Comparison of ENCODE assay signal across 14 cellular contexts in the genomic region with DNA sequence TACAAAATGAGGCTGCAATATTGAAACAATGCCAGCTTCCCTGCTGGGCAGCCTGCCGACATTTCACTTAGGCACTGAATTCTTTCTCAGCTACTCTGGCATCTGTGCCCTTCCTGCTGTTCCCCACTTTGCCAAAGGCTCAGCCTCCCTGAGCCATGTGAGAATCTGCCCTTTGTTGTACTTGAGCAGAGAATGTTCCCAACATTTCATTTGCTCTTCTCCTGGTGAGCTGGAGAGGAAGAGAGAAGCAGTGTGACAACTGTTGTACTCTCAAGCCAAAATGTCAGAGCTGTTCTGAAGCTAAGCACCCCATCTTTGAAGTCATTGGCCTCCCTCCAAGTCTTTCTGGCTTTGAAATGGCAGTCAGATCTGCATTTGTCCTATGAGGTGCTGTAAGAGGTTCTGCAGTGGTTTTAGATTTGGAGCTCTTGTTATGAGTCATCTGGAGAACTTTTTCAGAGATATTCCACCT. TPM values are rescaled to one million over a fixed set of nuclear protein-coding genes. Genes with fewer than 3 reads are reported as not detected.
A peak's percentile ranks its signal among the peaks of the same experiment; 100 is the strongest.
DNase-seq lines count a peak whose midpoint lies in the region; ATAC-seq, FAIRE-seq and TF ChIP-seq lines count a peak whose summit lies in the region.
"Had no signal": no experiment of that assay in that cellular context is flagged by ENCODE, and none has a peak within 500 bp of the region (broad histone marks: within the 10 kb centered on the region; RNA-seq: fewer than 3 reads in every experiment).

No MANE protein-coding gene starts in this region.

- H3K9ac ChIP-seq in OCI-LY3 (ENCODE audit: low read length), result no peak overlapping the region

- H3K27ac ChIP-seq in OCI-LY3 (ENCODE audit: low read length) (no peak overlapping the region), small intestine (ENCODE audit: low read depth in 1 of 2, low read length in 1 of 2) (no peak overlapping the region)
- H3K27ac ChIP-seq: psoas muscle had no signal

- no peaks in the 10 kb centered on the region for H3K79me2 ChIP-seq in OCI-LY3 (ENCODE audit: low read length)

- H3K9me3 Mint-ChIP-seq in stimulated activated naive CD8-positive, alpha-beta T cell treated with anti-CD3 and anti-CD28 coated beads, Interleukin-15, amount 100 ng/mL, for 72 hours, result no peaks in the 10 kb centered on the region
- H3K9me3 Mint-ChIP-seq: activated naive CD4-positive, alpha-beta T cell treated with anti-CD3 and anti-CD28 coated beads for 36 hours had no signal

- H3K27me3 ChIP-seq in OCI-LY3 (ENCODE audit: low read depth, low read length) (no peaks in the 10 kb centered on the region), small intestine (ENCODE audit: control insufficient read depth in 2 of 2, insufficient read depth in 2 of 2, low read length in 2 of 2) (no peaks in the 10 kb centered on the region)

- peak overlapping the region; percentile 20; the same call in 1 of the 2 replicates for H3K4me2 ChIP-seq in OCI-LY3 (ENCODE audit: low read length)

- TF ChIP-seq CTCF in OCI-LY3 (IDR thresholded peaks at IDR 0.05; ENCODE audit: low read depth, low read length), result no peak

- no peak overlapping the region for H3K4me3 ChIP-seq in OCI-LY3 (ENCODE audit: low read length)
- no peak overlapping the region for H3K4me3 ChIP-seq in small intestine (ENCODE audit: low read depth in 1 of 2, low read length in 2 of 2)
- H3K4me3 ChIP-seq: psoas muscle had no signal

- no peaks in the 10 kb centered on the region for H3K27me3 Mint-ChIP-seq in stimulated activated naive CD8-positive, alpha-beta T cell treated with anti-CD3 and anti-CD28 coated beads, Interleukin-15, amount 100 ng/mL, for 72 hours

- no peak overlapping the region for H2AFZ ChIP-seq in OCI-LY3 (ENCODE audit: low read depth, low read length)

- no peak for FAIRE-seq in small intestine (lab: Jason Lieb, UNC)
- FAIRE-seq: TTC549 had no signal

- H3K4me3 Mint-ChIP-seq in stimulated activated naive CD8-positive, alpha-beta T cell treated with anti-CD3 and anti-CD28 coated beads, Interleukin-15, amount 100 ng/mL, for 72 hours, result no peak overlapping the region
- H3K4me3 Mint-ChIP-seq: activated naive CD4-positive, alpha-beta T cell treated with anti-CD3 and anti-CD28 coated beads for 36 hours; B cell had no signal

- 75 to 84% (median 81%) methylated on average over 1 of the region's 1 CpG for WGBS in small intestine, 3 donors

- no peaks in the 10 kb centered on the region for H3K4me1 Mint-ChIP-seq in stimulated activated naive CD8-positive, alpha-beta T cell treated with anti-CD3 and anti-CD28 coated beads, Interleukin-15, amount 100 ng/mL, for 72 hours
- H3K4me1 Mint-ChIP-seq: B cell had no signal

- H3K4me1 ChIP-seq in OCI-LY3 (ENCODE audit: low read length) (peaks cover 10% of the 10 kb centered on the region), small intestine (ENCODE audit: control insufficient read depth in 2 of 2, insufficient read depth in 1 of 2, low read depth in 1 of 2, low read length in 1 of 2) (no peaks in the 10 kb centered on the region)
- H3K4me1 ChIP-seq: psoas muscle had no signal

- peak; percentile 30 for DNase-seq in medulla oblongata (ENCODE audit: extremely low spot score)
- DNase-seq in stimulated activated naive CD8-positive, alpha-beta T cell treated with anti-CD3 and anti-CD28 coated beads, Interleukin-15, amount 100 ng/mL, for 72 hours, result no peak
- no peak for DNase-seq in activated CD4-positive, alpha-beta T cell treated with anti-CD3 and anti-CD28 coated beads, Interleukin-2, amount 50 U/mL, for 1 hour
- no peak for DNase-seq in small intestine
- DNase-seq: activated naive CD4-positive, alpha-beta T cell treated with anti-CD3 and anti-CD28 coated beads for 36 hours; DMS79 treated with DMSO at 0.1 percent for 48 hours; NCI-H1436; psoas muscle had no signal

- H4K20me1 ChIP-seq in OCI-LY3 (ENCODE audit: insufficient read depth, low read length), result no peaks in the 10 kb centered on the region

- H3K9me3 ChIP-seq in OCI-LY3 (ENCODE audit: insufficient read depth, low read length) (no peaks in the 10 kb centered on the region), small intestine (ENCODE audit: control insufficient read depth, low read depth) (no peaks in the 10 kb centered on the region)
- H3K9me3 ChIP-seq: psoas muscle had no signal

- ATAC-seq in GM18505 (IDR thresholded peaks at IDR 0.05; ENCODE audit: unreplicated experiment) (peak; percentile 83), HG02981 (IDR thresholded peaks at IDR 0.05; ENCODE audit: unreplicated experiment) (peak; percentile 36), HG03097 (IDR thresholded peaks at IDR 0.05; ENCODE audit: low FRiP score, unreplicated experiment) (no peak)
- ATAC-seq in stimulated activated naive CD8-positive, alpha-beta T cell treated with anti-CD3 and anti-CD28 coated beads, Interleukin-15, amount 100 ng/mL, for 72 hours, result no peak
- ATAC-seq: psoas muscle had no signal

- no peak overlapping the region for H3K27ac Mint-ChIP-seq in stimulated activated naive CD8-positive, alpha-beta T cell treated with anti-CD3 and anti-CD28 coated beads, Interleukin-15, amount 100 ng/mL, for 72 hours
- H3K27ac Mint-ChIP-seq: activated naive CD4-positive, alpha-beta T cell treated with anti-CD3 and anti-CD28 coated beads for 36 hours; B cell had no signal

- no peak for TF ChIP-seq POLR2A in GM18505 (IDR thresholded peaks at IDR 0.05; ENCODE audit: borderline replicate concordance, extremely low read depth, insufficient read depth, insufficient read length)

- H3K36me3 ChIP-seq in OCI-LY3 (replicated peaks; ENCODE audit: low read depth, low read length) (no peaks in the 10 kb centered on the region), small intestine (ENCODE audit: control insufficient read depth in 2 of 2, insufficient read depth in 2 of 2, low read length in 2 of 2) (no peaks in the 10 kb centered on the region)

RNA-seq across cellular contexts. Expression of a gene that starts 32.5 kb away (rescaled TPM):
- under 1 TPM; 0.22 to 0.31 (median 0.27) TPM for polyA plus RNA-seq in small intestine

Comparison
In these comparisons a context has a peak if more than half of its experiments do, and no peak if none do; other contexts are left out.
1. ATAC-seq: peak in GM18505 (single experiment) and HG02981 (single experiment); none in stimulated activated naive CD8-positive, alpha-beta T cell treated with anti-CD3 and anti-CD28 coated beads, Interleukin-15, amount 100 ng/mL, for 72 hours (single experiment) and HG03097 (single experiment).